In the genomic region with DNA sequence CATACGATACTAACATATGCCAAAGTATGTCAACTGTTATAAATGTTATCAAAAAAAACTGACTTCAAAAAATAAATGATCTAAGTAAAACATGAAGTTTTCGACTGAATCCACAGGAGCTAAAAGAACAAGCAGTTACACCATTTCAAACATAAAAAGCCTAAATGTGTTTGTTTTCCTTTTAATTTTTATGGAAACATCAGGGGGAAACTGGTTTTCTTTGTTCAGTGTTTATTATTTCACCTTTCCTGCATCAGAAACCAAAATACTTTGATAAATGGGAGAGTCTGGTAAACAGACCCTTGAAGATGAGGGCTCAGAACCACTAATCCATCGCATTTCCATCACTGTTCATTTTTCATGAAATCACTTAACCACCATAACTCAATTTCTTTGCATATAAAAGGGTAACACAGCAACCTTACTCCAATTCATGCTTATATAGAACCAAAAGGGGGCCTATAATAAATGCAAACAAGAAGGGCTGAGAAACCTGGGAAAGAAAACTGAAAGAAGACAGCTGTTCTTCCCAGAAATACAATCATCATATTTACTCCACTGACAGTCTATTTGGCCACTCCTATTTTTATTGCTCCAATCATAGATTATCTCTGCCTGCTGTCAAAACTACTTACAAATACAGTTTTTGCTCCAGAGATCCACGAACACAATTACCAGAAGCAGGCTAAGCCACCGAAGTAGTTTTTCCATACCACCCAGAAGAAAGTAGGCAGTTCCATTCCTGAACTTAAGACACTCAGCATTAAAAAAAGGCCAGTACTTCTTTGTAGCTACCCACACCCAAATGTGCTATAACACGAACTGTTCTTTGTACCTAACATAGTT, we compare ENCODE assay signal across 9 cellular contexts. TPM values are rescaled to one million over a fixed set of nuclear protein-coding genes. Genes with fewer than 3 reads are reported as not detected.
A peak's percentile ranks its signal among the peaks of the same experiment; 100 is the strongest.
DNase-seq lines count a peak whose midpoint lies in the region; ATAC-seq and TF ChIP-seq lines count a peak whose summit lies in the region.
"Had no signal": no experiment of that assay in that cellular context is flagged by ENCODE, and none has a peak within 500 bp of the region (broad histone marks: within the 10 kb centered on the region; RNA-seq: fewer than 3 reads in every experiment).

No MANE protein-coding gene starts in this region.

- H3F3A ChIP-seq in Loucy (ENCODE audit: low read depth), result no peaks in the 10 kb centered on the region

- H3K4me3 ChIP-seq in Loucy (ENCODE audit: low read length, poor library complexity, severe bottlenecking) (peak overlapping the region; percentile 14), mammary epithelial cell (replicated peaks in 1 of 3; ENCODE audit: insufficient read depth in 1 of 3, low read depth in 2 of 3, low read length in 3 of 3) (peak overlapping the region; percentile 20 to 35 (median 30)), lower lobe of right lung (no peak overlapping the region)

- no peaks in the 10 kb centered on the region for H3K9me3 Mint-ChIP-seq in type B pancreatic cell

- H3K79me2 ChIP-seq in Loucy (ENCODE audit: insufficient read depth, low read length) (no peaks in the 10 kb centered on the region), mammary epithelial cell (ENCODE audit: insufficient read depth, low read length) (peaks cover 76% of the 10 kb centered on the region)

- peak overlapping the region; percentile 62 for H3K27ac Mint-ChIP-seq in type B pancreatic cell

- intact Hi-C loops in mammary epithelial cell (cut with micrococcal nuclease) (loop anchor here (2.0 kb wide), 1 partner anchor 16 kb away; a partner anchor contains a TSS), lower lobe of right lung (cut with DNase I) (no loop called here)

- 32% methylated on average over 6 of the region's 6 CpGs for WGBS in mammary epithelial cell (ENCODE audit: low coverage, missing lambda C conversion rate)

- H3K9ac ChIP-seq in Loucy (ENCODE audit: low read depth, low read length, poor library complexity, severe bottlenecking) (peak overlapping the region; percentile 36), mammary epithelial cell (ENCODE audit: insufficient read depth, low read length) (peak overlapping the region; percentile 97)

- H3K9me3 ChIP-seq in Loucy (ENCODE audit: insufficient read depth, low read depth, low read length), result no peaks in the 10 kb centered on the region
- no peaks in the 10 kb centered on the region for H3K9me3 ChIP-seq in mammary epithelial cell (replicated peaks; ENCODE audit: insufficient read depth, low read length)
- H3K9me3 ChIP-seq in lower lobe of right lung, result no peaks in the 10 kb centered on the region

- H3K36me3 Mint-ChIP-seq in type B pancreatic cell, result peaks cover 11% of the 10 kb centered on the region

- no peak for TF ChIP-seq CTCF in Loucy (conservative IDR thresholded peaks at IDR 0.05; ENCODE audit: low read length)
- TF ChIP-seq CTCF in mammary epithelial cell (conservative IDR thresholded peaks at IDR 0.05 in 1 of 2, IDR thresholded peaks at IDR 0.05 in 1 of 2; ENCODE audit: extremely low read depth in 1 of 2, insufficient read depth in 1 of 2, low read depth in 1 of 2, low read length in 2 of 2), result no peak
- no peak for TF ChIP-seq CTCF in lower lobe of right lung (IDR thresholded peaks at IDR 0.05)
- no peak for TF ChIP-seq CTCF in type B pancreatic cell (conservative IDR thresholded peaks at IDR 0.05)

- H2AFZ ChIP-seq in Loucy (ENCODE audit: low read length) (0 out of 2 replicates have a peak overlapping the region, but pooled peaks have one; percentile 11), mammary epithelial cell (ENCODE audit: low read depth, low read length) (no peak overlapping the region)

- H3K9me2 ChIP-seq in Loucy (replicated peaks; ENCODE audit: low read depth, low read length), result no peaks in the 10 kb centered on the region

- CTCF ChIA-PET in mammary epithelial cell (lab: Charles Lee; ENCODE audit: low non-redundant PET), result interaction anchor here (1.0 kb wide), 1 partner anchor 17 kb away, joined by 4 read pairs; a partner anchor contains a TSS

- in situ Hi-C loops in mammary epithelial cell (cut with MboI; ENCODE audit: low sequenced_read_pairs in 2 of 2), result loop anchor here in 1 of 2 donors (5.0 kb wide), 1 partner anchor 83 kb away; no protein-coding TSS in a partner anchor

- H3K27me3 ChIP-seq in Loucy (ENCODE audit: insufficient read depth, low read length, poor library complexity, severe bottlenecking) (no peaks in the 10 kb centered on the region), mammary epithelial cell (ENCODE audit: insufficient read depth, low read length) (no peaks in the 10 kb centered on the region), lower lobe of right lung (ENCODE audit: low read depth) (no peaks in the 10 kb centered on the region)

- H3K36me3 ChIP-seq in Loucy (ENCODE audit: insufficient read depth, low read length) (no peaks in the 10 kb centered on the region), mammary epithelial cell (ENCODE audit: insufficient read depth, low read length) (peaks cover under 1% of the 10 kb centered on the region), lower lobe of right lung (no peaks in the 10 kb centered on the region)

- peaks cover 39% of the 10 kb centered on the region for H3K4me1 Mint-ChIP-seq in type B pancreatic cell (ENCODE audit: unreplicated experiment)

- H3K4me2 ChIP-seq in Loucy (ENCODE audit: low read depth, low read length, poor library complexity, severe bottlenecking) (peak overlapping the region; percentile 45), mammary epithelial cell (ENCODE audit: insufficient read depth, low read depth, low read length) (peak overlapping the region; percentile 78)

- H3K27ac ChIP-seq in mammary epithelial cell (ENCODE audit: insufficient read depth, low read depth, low read length), result peak overlapping the region; percentile 100
- peak overlapping the region; percentile 18 for H3K27ac ChIP-seq in lower lobe of right lung

- ATAC-seq in lower lobe of right lung (no peak), HG03342 (IDR thresholded peaks at IDR 0.05; ENCODE audit: unreplicated experiment) (no peak)

- H3K4me3 Mint-ChIP-seq in type B pancreatic cell, result peak overlapping the region; percentile 2

- H3K4me1 ChIP-seq in Loucy (ENCODE audit: insufficient read depth, low read length, poor library complexity, severe bottlenecking) (peaks cover 63% of the 10 kb centered on the region), mammary epithelial cell (ENCODE audit: insufficient read depth, low read length) (peaks cover 46% of the 10 kb centered on the region), lower lobe of right lung (peaks cover 53% of the 10 kb centered on the region)

- DNase-seq in mammary epithelial cell (peak; percentile 77), lower lobe of right lung (no peak), type B pancreatic cell (ENCODE audit: extremely low spot score, unreplicated experiment) (no peak), NCI-H748 (lab: John Stamatoyannopoulos, UW; ENCODE audit: unreplicated experiment) (no peak)
- DNase-seq in activated T-cell treated with anti-CD3 and anti-CD28 coated beads, Interleukin-2, amount 50 U/mL, for 48 hours, result no peak
- DNase-seq: left cardiac atrium; stimulated activated CD4-positive, alpha-beta T cell treated with anti-CD3 and anti-CD28 coated beads, Interleukin-15, amount 100 ng/mL, for 24 hours had no signal

- no peaks in the 10 kb centered on the region for H4K20me1 ChIP-seq in Loucy (ENCODE audit: insufficient read depth, low read length, poor library complexity, severe bottlenecking)
- H4K20me1 ChIP-seq in mammary epithelial cell (ENCODE audit: insufficient read depth, low read length), result no peaks in the 10 kb centered on the region

- BruUV-seq in mammary epithelial cell (replicated peaks; lab: Mats Ljungman, UMichigan), result TSS peak; percentile 19

- dilution Hi-C loops in mammary epithelial cell (cut with HindIII; ENCODE audit: low sequenced_read_pairs), result no loop called here

- no peaks in the 10 kb centered on the region for H3K27me3 Mint-ChIP-seq in type B pancreatic cell

RNA-seq across cellular contexts. Expression of a gene that starts 16.9 kb away (rescaled TPM):
- total RNA-seq in mammary epithelial cell (10 to 100 TPM; 39.3 to 55.6 TPM), lower lobe of right lung (22.9 TPM), type B pancreatic cell (ENCODE audit: low replicate concordance) (15.8 and 27.5 TPM in 2 replicates)
- 16.4 TPM for polyA plus RNA-seq in mammary epithelial cell
- polyA minus RNA-seq in mammary epithelial cell, result 46.3 TPM

RNA-seq across cellular contexts. Expression of a gene that starts 17.3 kb away (rescaled TPM):
- total RNA-seq in mammary epithelial cell (100 to 1,000 TPM; 113 to 133 TPM), lower lobe of right lung (64.2 TPM), type B pancreatic cell (ENCODE audit: low replicate concordance) (58.6 and 69.1 TPM in 2 replicates)
- 66.2 TPM for polyA plus RNA-seq in mammary epithelial cell
- 73.7 TPM for polyA minus RNA-seq in mammary epithelial cell
